In genomic region chr2:81852651-81853050, GRCh38 we compare ENCODE assay signal across 26 cellular contexts.
DNase-seq lines count a peak whose midpoint lies in the region; TF ChIP-seq lines count a peak whose summit lies in the region.
"Had no signal": no experiment of that assay in that cellular context is flagged by ENCODE, and none has a peak within 500 bp of the region (broad histone marks: within the 10 kb centered on the region; RNA-seq: fewer than 3 reads in every experiment).

No MANE protein-coding gene starts in this region.

- H2AFZ ChIP-seq in neural cell (ENCODE audit: low read depth, low read length) = no peak overlapping the region

- DNase-seq in stimulated activated CD4-positive, alpha-beta T cell treated with anti-CD3 and anti-CD28 coated beads, Interleukin-12 subunit alpha, Interleukin-12 subunit beta, amount 100 ng/mL, for 4 hours = no peak
- DNase-seq: 8988T; ACHN; AML-193; BE2C; C1 segment of cervical spinal cord; Caco-2; Calu3; CD4-positive, alpha-beta memory T cell; CD4-positive, alpha-beta T cell; CD4-positive, CD25-positive, alpha-beta regulatory T cell; CD8-positive, alpha-beta memory T cell; CD8-positive, alpha-beta T cell; COR-L47; DMS 273 treated with DMSO at 0.1 percent for 48 hours; DMS153; DMS79; DMS79 treated with DMSO at 0.1 percent for 48 hours; DND-41; EL had no signal

- no peaks in the 10 kb centered on the region for H3K27me3 ChIP-seq in neural cell (ENCODE audit: insufficient read depth, low read depth, low read length)
- H3K27me3 ChIP-seq: BE2C; BLaER1; BLaER1 treated with 17β-estradiol and CSF1 and Interleukin-3, amounts not matched to agents 10 nM and 100 nM had no signal

- no peaks in the 10 kb centered on the region for H3K9me2 ChIP-seq in neural cell (ENCODE audit: insufficient read depth, low read length)

- H3F3A ChIP-seq in neural cell (ENCODE audit: insufficient read depth, low read length, poor library complexity, severe bottlenecking) = no peaks in the 10 kb centered on the region

- H4K20me1 ChIP-seq in neural cell (ENCODE audit: insufficient read depth) = no peaks in the 10 kb centered on the region
- H4K20me1 ChIP-seq: BLaER1; BLaER1 treated with 17β-estradiol and CSF1 and Interleukin-3, amounts not matched to agents 10 nM and 100 nM had no signal

- H3K27ac ChIP-seq in neural cell (ENCODE audit: low read length) = no peak overlapping the region
- H3K27ac ChIP-seq: 22Rv1; A549; BLaER1; BLaER1 treated with 17β-estradiol and CSF1 and Interleukin-3, amounts not matched to agents 10 nM and 100 nM; C4-2B had no signal

- peak; percentile 82 for TF ChIP-seq EP300 in neural cell (conservative IDR thresholded peaks at IDR 0.05; ENCODE audit: poor library complexity, severe bottlenecking)

- H3K4me3 ChIP-seq in neural cell (ENCODE audit: low read length) = no peak overlapping the region
- H3K4me3 ChIP-seq: A549; BLaER1; BLaER1 treated with 17β-estradiol and CSF1 and Interleukin-3, amounts not matched to agents 10 nM and 100 nM had no signal

- no peaks in the 10 kb centered on the region for H3K36me3 ChIP-seq in neural cell (ENCODE audit: insufficient read depth, low read length)
- H3K36me3 ChIP-seq: BE2C; BLaER1; BLaER1 treated with 17β-estradiol and CSF1 and Interleukin-3, amounts not matched to agents 10 nM and 100 nM had no signal

- H3K9me3 ChIP-seq in neural cell (ENCODE audit: low read length) = no peaks in the 10 kb centered on the region
- H3K9me3 ChIP-seq: BE2C; BLaER1; BLaER1 treated with 17β-estradiol and CSF1 and Interleukin-3, amounts not matched to agents 10 nM and 100 nM; Caco-2 had no signal

- no peak overlapping the region for H3K9ac ChIP-seq in neural cell (ENCODE audit: low read length)
- H3K9ac ChIP-seq: BLaER1; BLaER1 treated with 17β-estradiol and CSF1 and Interleukin-3, amounts not matched to agents 10 nM and 100 nM had no signal

- no peak for TF ChIP-seq RAD21 in neural cell (conservative IDR thresholded peaks at IDR 0.05)

- TF ChIP-seq CTCF in neural cell (IDR thresholded peaks at IDR 0.05; ENCODE audit: poor library complexity, severe bottlenecking) = no peak

- H3K4me2 ChIP-seq in neural cell (ENCODE audit: low read length) = no peak overlapping the region
- H3K4me2 ChIP-seq: A549; BLaER1; BLaER1 treated with 17β-estradiol and CSF1 and Interleukin-3, amounts not matched to agents 10 nM and 100 nM had no signal

- no peaks in the 10 kb centered on the region for H3K79me2 ChIP-seq in neural cell (replicated peaks; ENCODE audit: insufficient read depth, low read length)

TF ChIP-seq in neural cell, 6 proteins besides CTCF, POLR2A, EP300 and RAD21:
- TF ChIP-seq POLR2AphosphoS5 (IDR thresholded peaks at IDR 0.05) (peak; percentile 61), MXI1 (conservative IDR thresholded peaks at IDR 0.05; ENCODE audit: poor library complexity, severe bottlenecking) (no peak)
